In genomic region chr19:41933693-41934426, GRCh38 we compare ENCODE assay signal across 1 cellular context.
TF ChIP-seq lines count a peak whose summit lies in the region.

No MANE protein-coding gene starts in this region.

TF ChIP-seq in H1, 55 proteins besides CTCF, POLR2A, EP300 and RAD21:
- no peak for TF ChIP-seq KDM5A (IDR thresholded peaks at IDR 0.05; ENCODE audit: low read length)
- no peak for TF ChIP-seq CBX5 (IDR thresholded peaks at IDR 0.05; ENCODE audit: low read depth, low read length)
- TF ChIP-seq BRCA1 (IDR thresholded peaks at IDR 0.05; ENCODE audit: low read depth, low read length) = no peak
- no peak for TF ChIP-seq YY1 (IDR thresholded peaks at IDR 0.05; ENCODE audit: low read depth, low read length)
- TF ChIP-seq SUZ12 (IDR thresholded peaks at IDR 0.05; ENCODE audit: low read length) = peak; percentile 39; the same call in 1 of the 2 replicates
- TF ChIP-seq TAF7 (optimal IDR thresholded peaks at IDR 0.05; ENCODE audit: borderline replicate concordance, low read depth, low read length) = no peak
